In the genomic region with DNA sequence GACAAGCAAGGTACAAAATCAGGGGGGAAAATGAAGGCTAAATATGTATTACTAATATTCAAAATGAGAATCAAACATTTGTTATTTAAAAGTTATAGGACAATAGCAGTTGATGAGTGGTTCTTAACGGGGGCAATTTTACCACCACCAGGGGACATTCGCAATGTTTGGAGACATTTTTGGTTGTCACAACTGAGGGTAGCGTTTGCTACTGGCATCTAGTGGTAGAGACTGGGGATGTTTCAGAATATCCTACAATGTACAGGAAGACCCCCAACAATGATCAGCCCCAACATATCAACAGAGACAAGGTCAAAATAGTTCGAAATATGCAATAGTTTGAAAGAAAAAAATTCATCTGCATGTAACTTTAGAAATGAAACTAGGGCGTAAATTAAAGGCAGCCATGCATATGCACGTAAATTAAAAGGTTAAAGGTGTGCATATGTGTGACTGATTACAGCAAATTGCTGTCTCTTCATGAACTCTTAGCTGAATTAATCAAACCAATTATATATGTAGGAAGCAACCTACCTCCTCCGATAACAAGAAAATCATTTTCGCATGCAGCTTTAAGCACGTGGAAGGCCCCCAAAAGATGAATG, we compare ENCODE assay signal across 9 cellular contexts.
DNase-seq lines count a peak whose midpoint lies in the region; ATAC-seq and TF ChIP-seq lines count a peak whose summit lies in the region.
"Had no signal": no experiment of that assay in that cellular context is flagged by ENCODE, and none has a peak within 500 bp of the region (broad histone marks: within the 10 kb centered on the region; RNA-seq: fewer than 3 reads in every experiment).

No MANE protein-coding gene starts in this region.

- TF ChIP-seq CTCF in LNCaP clone FGC (IDR thresholded peaks at IDR 0.05; ENCODE audit: control insufficient read depth, extremely low read depth, insufficient read depth): peak; percentile 52
- TF ChIP-seq CTCF in right lobe of liver (IDR thresholded peaks at IDR 0.05): peak; percentile 62 to 68 (median 66)

- TF ChIP-seq POLR2A in right lobe of liver (IDR thresholded peaks at IDR 0.05): no peak

- no peaks in the 10 kb centered on the region for H3K27me3 ChIP-seq in right lobe of liver

- peak; percentile 50 for ATAC-seq in GM19328 (IDR thresholded peaks at IDR 0.05; ENCODE audit: unreplicated experiment)
- peak; percentile 55 to 72 (median 68) for ATAC-seq in right lobe of liver

- no peaks in the 10 kb centered on the region for H3K4me1 Mint-ChIP-seq in activated naive CD8-positive, alpha-beta T cell treated with anti-CD3 and anti-CD28 coated beads for 36 hours

- H3K36me3 ChIP-seq in right lobe of liver: no peaks in the 10 kb centered on the region

- H3K36me3 Mint-ChIP-seq in activated naive CD8-positive, alpha-beta T cell treated with anti-CD3 and anti-CD28 coated beads for 36 hours: no peaks in the 10 kb centered on the region
- H3K36me3 Mint-ChIP-seq: activated naive CD4-positive, alpha-beta T cell treated with anti-CD3 and anti-CD28 coated beads, Interleukin-2, amount 50 U/mL, for 24 hours had no signal

- H3K4me1 ChIP-seq in right lobe of liver: no peaks in the 10 kb centered on the region

- no peaks in the 10 kb centered on the region for H3K27me3 Mint-ChIP-seq in activated naive CD8-positive, alpha-beta T cell treated with anti-CD3 and anti-CD28 coated beads for 36 hours
- H3K27me3 Mint-ChIP-seq: activated naive CD4-positive, alpha-beta T cell treated with anti-CD3 and anti-CD28 coated beads, Interleukin-2, amount 50 U/mL, for 24 hours had no signal

- H3K4me3 Mint-ChIP-seq in activated naive CD8-positive, alpha-beta T cell treated with anti-CD3 and anti-CD28 coated beads for 36 hours: no peak overlapping the region
- H3K4me3 Mint-ChIP-seq: activated naive CD4-positive, alpha-beta T cell treated with anti-CD3 and anti-CD28 coated beads, Interleukin-2, amount 50 U/mL, for 24 hours had no signal

- H3K27ac Mint-ChIP-seq in activated naive CD8-positive, alpha-beta T cell treated with anti-CD3 and anti-CD28 coated beads for 36 hours: no peak overlapping the region
- H3K27ac Mint-ChIP-seq: activated naive CD4-positive, alpha-beta T cell treated with anti-CD3 and anti-CD28 coated beads, Interleukin-2, amount 50 U/mL, for 24 hours had no signal

- no peak overlapping the region for H3K27ac ChIP-seq in right lobe of liver

- no peaks in the 10 kb centered on the region for H3K9me3 ChIP-seq in right lobe of liver

- peak; percentile 42 for DNase-seq in NCI-H1436 (lab: John Stamatoyannopoulos, UW)
- DNase-seq in NCI-H1436 treated with DMSO at 0.1 percent for 48 hours (lab: John Stamatoyannopoulos, UW): no peak
- DNase-seq in LNCaP clone FGC (ENCODE audit: low read depth): no peak
- peak; percentile 3 for DNase-seq in activated naive CD8-positive, alpha-beta T cell treated with anti-CD3 and anti-CD28 coated beads for 36 hours
- no peak for DNase-seq in right lobe of liver
- DNase-seq in DMS79 (lab: John Stamatoyannopoulos, UW): no peak
- no peak for DNase-seq in NCI-H2171 (lab: John Stamatoyannopoulos, UW)

- intact Hi-C loops in right lobe of liver (cut with DNase I): loop anchor here (5.0 kb wide), 1 partner anchor 289 kb away; no protein-coding TSS in a partner anchor

- no peak overlapping the region for H3K4me3 ChIP-seq in LNCaP clone FGC (ENCODE audit: low read depth, low read length)
- no peak overlapping the region for H3K4me3 ChIP-seq in right lobe of liver

- 42% methylated on average over 9 of the region's 9 CpGs for WGBS in right lobe of liver (ENCODE audit: insufficient coverage, low coverage, low lambda C conversion rate, missing lambda C conversion rate)

- no peaks in the 10 kb centered on the region for H3K9me3 Mint-ChIP-seq in activated naive CD8-positive, alpha-beta T cell treated with anti-CD3 and anti-CD28 coated beads for 36 hours
- H3K9me3 Mint-ChIP-seq: activated naive CD4-positive, alpha-beta T cell treated with anti-CD3 and anti-CD28 coated beads, Interleukin-2, amount 50 U/mL, for 24 hours had no signal

Comparison
In these comparisons a context has a peak if more than half of its experiments do, and no peak if none do; other contexts are left out.
1. DNase-seq: peak in NCI-H1436 (single experiment) and activated naive CD8-positive, alpha-beta T cell treated with anti-CD3 and anti-CD28 coated beads for 36 hours (single experiment); none in NCI-H1436 treated with DMSO at 0.1 percent for 48 hours (single experiment), LNCaP clone FGC (single experiment), right lobe of liver (0 of 3), DMS79 (single experiment) and NCI-H2171 (single experiment).